8 cellular contexts compared by ENCODE assay signal in genomic region chr19:36214388-36215275, GRCh38. TPM values are rescaled to one million over a fixed set of nuclear protein-coding genes. Genes with fewer than 3 reads are reported as not detected.
DNase-seq lines count a peak whose midpoint lies in the region; ATAC-seq and TF ChIP-seq lines count a peak whose summit lies in the region.

TSS of gene ZNF146 (plus strand) at chr19:36215106. CDS start at chr19:36236441, 21,335 bp downstream.
TSS of gene ZNF565 (minus strand) at chr19:36214665. CDS start at chr19:36201985, 12,680 bp downstream.

- H3K4me3 ChIP-seq in astrocyte of the cerebellum (ENCODE audit: low read depth, low read length) (peak within 1 kb of the TSS; percentile 99), hepatocyte (peak within 1 kb of the TSS; percentile 68), rectal smooth muscle tissue (ENCODE audit: low read length) (peak within 1 kb of the TSS; percentile 91), aorta (ENCODE audit: low read length in 2 of 2) (peak within 1 kb of the TSS; percentile 74 to 97)

- H2AFZ ChIP-seq in hepatocyte, result peak within 1 kb of the TSS; percentile 41

- ATAC-seq in GM18508 (IDR thresholded peaks at IDR 0.05; ENCODE audit: insufficient read depth, unreplicated experiment) (peak; percentile 83), HG02973 (IDR thresholded peaks at IDR 0.05; ENCODE audit: unreplicated experiment) (peak; percentile 89), aorta (ENCODE audit: low FRiP score) (peak; percentile 99)

- H3K27ac ChIP-seq in hepatocyte (peak within 1 kb of the TSS; percentile 91), rectal smooth muscle tissue (ENCODE audit: low read depth, low read length) (peak within 1 kb of the TSS; percentile 98), aorta (ENCODE audit: low read depth in 1 of 2, low read length in 2 of 2) (peak within 1 kb of the TSS in 1 of 2 donors; percentile 37)

- H3K36me3 ChIP-seq in hepatocyte (replicated peaks; ENCODE audit: insufficient read depth, low read depth) (no peaks in the 10 kb centered on the region), rectal smooth muscle tissue (ENCODE audit: control insufficient read depth, insufficient read depth, low read length) (no peaks in the 10 kb centered on the region), aorta (ENCODE audit: control insufficient read depth in 1 of 2, insufficient read depth in 2 of 2, low read length in 1 of 2) (no peaks in the 10 kb centered on the region)

- in situ Hi-C loops in astrocyte of the cerebellum (cut with HindIII; ENCODE audit: low sequenced_read_pairs), result no loop called here

- intact Hi-C loops in aorta (cut with DNase I), result loop anchor here in 1 of 2 donors (10.0 kb wide), 1 partner anchor 280 kb away; no protein-coding TSS in a partner anchor

- peaks cover 8% of the 10 kb centered on the region for H3K4me1 ChIP-seq in hepatocyte (ENCODE audit: insufficient read depth)
- peaks cover 4% of the 10 kb centered on the region for H3K4me1 ChIP-seq in rectal smooth muscle tissue (ENCODE audit: control insufficient read depth, insufficient read depth, low read length)
- no peaks in the 10 kb centered on the region for H3K4me1 ChIP-seq in aorta (ENCODE audit: control insufficient read depth in 1 of 2, insufficient read depth in 2 of 2, low read length in 2 of 2)

- peaks cover 54% of the 10 kb centered on the region for H3K79me2 ChIP-seq in hepatocyte

- peaks cover 14% of the 10 kb centered on the region for H4K20me1 ChIP-seq in hepatocyte (ENCODE audit: insufficient read depth, poor library complexity, severe bottlenecking)

- peak within 1 kb of the TSS; percentile 90 for H3K9ac ChIP-seq in rectal smooth muscle tissue (ENCODE audit: low read length)

- H3K9me2 ChIP-seq in hepatocyte (replicated peaks; ENCODE audit: insufficient read depth), result no peaks in the 10 kb centered on the region

- DNase-seq in NCI-H1930 (lab: John Stamatoyannopoulos, UW) (peak; percentile 99), T-helper 22 cell (ENCODE audit: low read depth) (peak; percentile 95), astrocyte of the cerebellum (ENCODE audit: low read depth) (peak; percentile 98), hepatocyte (ENCODE audit: low spot score) (peak; percentile 99), aorta (peak; percentile 99)

- WGBS in hepatocyte (ENCODE audit: low lambda C conversion rate, missing lambda C conversion rate), result under 1% methylated on average over 73 of the region's 73 CpGs
- WGBS in aorta, 2 donors, result 0% methylated on average over 72 to 73 of the region's 73 CpGs

- peak within 1 kb of the TSS; percentile 87 for H3K4me2 ChIP-seq in hepatocyte

- H3K27me3 ChIP-seq in hepatocyte, result no peaks in the 10 kb centered on the region
- no peaks in the 10 kb centered on the region for H3K27me3 ChIP-seq in rectal smooth muscle tissue (ENCODE audit: control insufficient read depth, insufficient read depth, low read length)
- H3K27me3 ChIP-seq in aorta (ENCODE audit: control insufficient read depth in 1 of 2, insufficient read depth in 2 of 2, low read length in 1 of 2), result no peaks in the 10 kb centered on the region

- no peaks in the 10 kb centered on the region for H3K9me3 ChIP-seq in hepatocyte (ENCODE audit: low read depth)
- no peaks in the 10 kb centered on the region for H3K9me3 ChIP-seq in aorta (ENCODE audit: control insufficient read depth, low read length)

- TF ChIP-seq CTCF in astrocyte of the cerebellum (IDR thresholded peaks at IDR 0.05; ENCODE audit: low read depth, low read length, missing control alignments) (no peak), hepatocyte (IDR thresholded peaks at IDR 0.05; ENCODE audit: poor library complexity) (no peak)

RNA-seq across cellular contexts. Expression of gene ZNF146, which starts in this region (rescaled TPM):
- 80.5 and 106 TPM in 2 replicates for total RNA-seq in hepatocyte
- 39.7 and 46.4 TPM in 2 replicates for polyA plus RNA-seq in hepatocyte
- total RNA-seq in aorta, result 10 to 100 TPM; 44.3 to 44.8 TPM
- polyA plus RNA-seq in aorta, result 10 to 100 TPM; 26.7 to 40.1 TPM

RNA-seq across cellular contexts. Expression of gene ZNF565, which starts in this region (rescaled TPM):
- total RNA-seq in hepatocyte, result 3.5 and 8.1 TPM in 2 replicates
- 3.0 and 7.9 TPM in 2 replicates for polyA plus RNA-seq in hepatocyte
- total RNA-seq in aorta, result 1 to 10 TPM; 7.4 to 8.0 TPM
- polyA plus RNA-seq in aorta, result 1 to 10 TPM; 1.6 to 2.6 TPM
